Comparison of ENCODE assay signal across 1 cellular context in genomic region chr10:101230185-101230917, GRCh38.
TF ChIP-seq lines count a peak whose summit lies in the region.

No MANE protein-coding gene starts in this region.

TF ChIP-seq in GM12878, 131 proteins besides CTCF, POLR2A, EP300 and RAD21 (continued from another document):
- no peak for TF ChIP-seq RELA (IDR thresholded peaks at IDR 0.05; ENCODE audit: borderline replicate concordance, partially characterized antibody)
TF ChIP-seq in GM12878: peak in this region for 1.
